21 cellular contexts compared by ENCODE assay signal in the genomic region with DNA sequence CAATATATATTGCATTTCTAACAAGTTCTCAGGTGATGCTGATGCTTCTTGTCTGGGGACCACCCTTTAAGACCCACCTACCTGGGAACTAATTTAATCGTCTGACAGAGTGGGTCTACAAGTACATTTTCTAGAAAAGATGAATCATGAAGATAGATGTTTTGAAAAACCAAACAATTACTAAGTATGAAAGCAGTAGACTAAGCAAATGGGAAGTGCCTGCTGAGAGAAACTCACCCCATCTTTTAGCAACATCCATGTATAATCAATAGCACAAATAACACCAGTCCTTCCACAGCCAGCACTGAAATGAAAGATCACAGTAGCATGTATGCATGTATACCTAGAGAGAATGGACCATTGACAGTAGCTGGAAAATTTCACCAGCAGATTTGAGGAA. TPM values are rescaled to one million over a fixed set of nuclear protein-coding genes. Genes with fewer than 3 reads are reported as not detected.
"Had no signal": no experiment of that assay in that cellular context is flagged by ENCODE, and none has a peak within 500 bp of the region (broad histone marks: within the 10 kb centered on the region; RNA-seq: fewer than 3 reads in every experiment).

No MANE protein-coding gene starts in this region.

- DNase-seq: activated gamma-delta T cell; activated T-cell treated with anti-CD3 and anti-CD28 coated beads, Interleukin-2, amount 50 U/mL, for 1 hour; amniotic stem cell; colonic mucosa; endodermal cell; esophagus squamous epithelium; gastrocnemius medialis; hypothalamus; islet precursor cell; left cardiac atrium; pancreas; psoas muscle; spleen; stimulated activated CD4-positive, alpha-beta T cell treated with anti-CD3 and anti-CD28 coated beads, Interleukin-4, amount 100 ng/mL, for 1 hour; stimulated activated naive CD8-positive, alpha-beta T cell treated with anti-CD3 and anti-CD28 coated beads, Interleukin-15, Interleukin-2, amounts not matched to agents 100 U/mL and 50 U/mL, for 24 hours; SW 1271; T-helper 2 cell; tibial artery had no signal

- ATAC-seq: gastrocnemius medialis; left cardiac atrium; natural killer cell treated with Interleukin-12 subunit alpha and Interleukin-12 subunit beta and Interleukin-15 and Interleukin-18, amount 100 ng/mL, for 72 hours; pancreas; psoas muscle; stimulated activated naive CD8-positive, alpha-beta T cell treated with anti-CD3 and anti-CD28 coated beads, Interleukin-15, Interleukin-2, amounts not matched to agents 100 U/mL and 50 U/mL, for 24 hours had no signal

- H3K27ac Mint-ChIP-seq: activated naive CD4-positive, alpha-beta T cell treated with anti-CD3 and anti-CD28 coated beads, Interleukin-2, amount 50 U/mL, for 72 hours; endodermal cell; memory B cell; natural killer cell treated with Interleukin-12 subunit alpha and Interleukin-12 subunit beta and Interleukin-15 and Interleukin-18, amount 100 ng/mL, for 72 hours had no signal

- H3K4me1 Mint-ChIP-seq: endodermal cell had no signal

- H3K9me3 Mint-ChIP-seq: activated naive CD4-positive, alpha-beta T cell treated with anti-CD3 and anti-CD28 coated beads, Interleukin-2, amount 50 U/mL, for 72 hours; endodermal cell; natural killer cell treated with Interleukin-12 subunit alpha and Interleukin-12 subunit beta and Interleukin-15 and Interleukin-18, amount 100 ng/mL, for 72 hours had no signal

- H3K27me3 Mint-ChIP-seq: memory B cell; natural killer cell treated with Interleukin-12 subunit alpha and Interleukin-12 subunit beta and Interleukin-15 and Interleukin-18, amount 100 ng/mL, for 72 hours had no signal

- H3K4me3 Mint-ChIP-seq: endodermal cell; memory B cell; natural killer cell treated with Interleukin-12 subunit alpha and Interleukin-12 subunit beta and Interleukin-15 and Interleukin-18, amount 100 ng/mL, for 72 hours had no signal

RNA-seq across cellular contexts. Expression of a gene that starts 17.3 kb away (rescaled TPM):
- total RNA-seq: endodermal cell had no signal
